21 cellular contexts compared by ENCODE assay signal in the genomic region with DNA sequence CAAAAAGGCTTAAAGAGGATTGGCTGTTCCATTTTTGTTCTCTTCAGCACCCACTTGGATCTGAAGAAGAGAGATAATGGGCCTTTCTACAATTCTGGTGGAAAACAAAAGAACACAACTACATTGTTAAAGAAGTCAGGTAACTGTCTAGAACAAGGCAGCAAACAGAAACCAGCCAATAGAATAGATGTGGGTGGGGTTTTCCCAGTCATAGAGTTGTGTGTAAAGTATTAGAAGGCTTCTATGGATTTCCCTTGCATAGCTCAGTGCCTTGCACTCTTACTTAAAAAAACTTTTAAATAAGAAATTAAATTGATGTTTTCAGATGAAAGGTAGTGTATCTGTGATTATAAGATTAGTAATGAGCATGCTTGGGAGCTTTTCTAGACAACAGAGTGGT.
"Had no signal": no experiment of that assay in that cellular context is flagged by ENCODE, and none has a peak within 500 bp of the region (broad histone marks: within the 10 kb centered on the region; RNA-seq: fewer than 3 reads in every experiment).

No MANE protein-coding gene starts in this region.

- H3K27ac ChIP-seq: epithelial cell of prostate, gastroesophageal sphincter, transverse colon had no signal

- H3K27me3 ChIP-seq: gastroesophageal sphincter, transverse colon had no signal

- H3K4me3 ChIP-seq: gastroesophageal sphincter, transverse colon had no signal

- H3K36me3 ChIP-seq: gastroesophageal sphincter, transverse colon had no signal

- ATAC-seq: activated naive CD8-positive, alpha-beta T cell treated with anti-CD3 and anti-CD28 coated beads, Interleukin-2, amount 50 U/mL, for 24 hours; activated T-cell treated with anti-CD3 and anti-CD28 coated beads, Interleukin-2, amount 50 U/mL, for 72 hours; gastroesophageal sphincter; left cardiac atrium; natural killer cell; stimulated activated naive B cell treated with anti-CD40 and anti-IgM and Interleukin-4, amounts not matched to agents 10 μg/mL and 1 μg/mL and 100 μg/mL, for 72 hours had no signal

- FAIRE-seq: islet of Langerhans, small intestine, urothelium cell line had no signal

- H3K4me1 ChIP-seq: gastroesophageal sphincter, transverse colon had no signal

- DNase-seq: activated CD4-positive, alpha-beta memory T cell treated with anti-CD3 and anti-CD28 coated beads for 36 hours; activated CD4-positive, alpha-beta T cell treated with anti-CD3 and anti-CD28 coated beads for 48 hours; activated effector memory CD4-positive, alpha-beta T cell treated with anti-CD3 and anti-CD28 coated beads, Interleukin-2, amount 50 U/mL, for 16 hours; activated naive CD4-positive, alpha-beta T cell treated with anti-CD3 and anti-CD28 coated beads, Interleukin-2, amount 50 U/mL, for 16 hours; activated naive CD8-positive, alpha-beta T cell treated with anti-CD3 and anti-CD28 coated beads, Interleukin-2, amount 50 U/mL, for 24 hours; activated T-cell treated with anti-CD3 and anti-CD28 coated beads, Interleukin-2, amount 50 U/mL, for 72 hours; cerebellar nuclear complex; cortex of kidney; head of caudate nucleus; left cardiac atrium; midbrain; natural killer cell; small intestine; stimulated activated CD4-positive, alpha-beta T cell treated with anti-CD3 and anti-CD28 coated beads, Interleukin-2, amount 100 ng/mL, for 48 hours; stimulated activated CD8-positive, alpha-beta memory T cell treated with anti-CD3 and anti-CD28 coated beads, Interleukin-4, amount 100 ng/mL, for 48 hours; stimulated activated naive B cell treated with anti-CD40 and anti-IgM and Interleukin-4, amounts not matched to agents 10 μg/mL and 1 μg/mL and 100 μg/mL, for 72 hours; transverse colon had no signal

- H3K9me3 ChIP-seq: transverse colon had no signal
